8 cellular contexts compared by ENCODE assay signal in genomic region chr1:167715653-167716302, GRCh38. TPM values are rescaled to one million over a fixed set of nuclear protein-coding genes. Genes with fewer than 3 reads are reported as not detected.
A peak's percentile ranks its signal among the peaks of the same experiment; 100 is the strongest.
DNase-seq lines count a peak whose midpoint lies in the region; ATAC-seq and TF ChIP-seq lines count a peak whose summit lies in the region.

No MANE protein-coding gene starts in this region.

- H3K4me1 ChIP-seq in Caco-2 (peaks cover 38% of the 10 kb centered on the region), HAP-1 (peaks cover 8% of the 10 kb centered on the region), stomach smooth muscle (ENCODE audit: control insufficient read depth, insufficient read depth, low read length) (peaks cover 8% of the 10 kb centered on the region)

- DNase-seq in Caco-2 = no peak
- DNase-seq in HAP-1 (ENCODE audit: low spot score in 2 of 2) = peak in 1 of 2 experiments; percentile 34
- no peak for DNase-seq in activated CD8-positive, alpha-beta T cell treated with anti-CD3 and anti-CD28 coated beads, Interleukin-2, amount 10 ng/mL, durations not matched to agents 7 days and 5 days
- no peak for DNase-seq in A172 (ENCODE audit: low spot score)
- no peak for DNase-seq in activated CD4-positive, alpha-beta T cell treated with anti-CD3 and anti-CD28 coated beads for 1 hour

- H3K27me3 Mint-ChIP-seq in Caco-2 (ENCODE audit: insufficient read depth, unreplicated experiment) = peaks cover 8% of the 10 kb centered on the region
- peaks cover 11% of the 10 kb centered on the region for H3K27me3 Mint-ChIP-seq in activated CD8-positive, alpha-beta T cell treated with anti-CD3 and anti-CD28 coated beads, Interleukin-2, amount 10 ng/mL, durations not matched to agents 7 days and 5 days (ENCODE audit: low read depth)

- CTCF ChIA-PET in Caco-2 (lab: Charles Lee) = interaction anchor here (0.7 to 1.0 kb wide), 7 partner anchors 8 to 445 kb away, joined by 3 to 7 read pairs (median 3); no protein-coding TSS in a partner anchor
- CTCF ChIA-PET in activated CD8-positive, alpha-beta T cell treated with anti-CD3 and anti-CD28 coated beads, Interleukin-2, amount 10 ng/mL, durations not matched to agents 7 days and 5 days (lab: Charles Lee) = interaction anchor here (0.9 to 5.3 kb wide), 25 partner anchors 8 to 511 kb away, joined by 3 to 35 read pairs (median 5); partner anchors contain the start of gene MPC2

- intact Hi-C loops in Caco-2 (cut with micrococcal nuclease; ENCODE audit: unreplicated experiment) = loop anchor here (1.0 to 2.0 kb wide), 3 partner anchors 88 to 221 kb away; partner anchors contain the start of genes DCAF6 and MPC2

- peaks cover 33% of the 10 kb centered on the region for H3K36me3 Mint-ChIP-seq in Caco-2 (ENCODE audit: insufficient read depth, unreplicated experiment)
- peaks cover 7% of the 10 kb centered on the region for H3K36me3 Mint-ChIP-seq in activated CD8-positive, alpha-beta T cell treated with anti-CD3 and anti-CD28 coated beads, Interleukin-2, amount 10 ng/mL, durations not matched to agents 7 days and 5 days (ENCODE audit: low read depth)

- no peaks in the 10 kb centered on the region for H3K9me3 Mint-ChIP-seq in Caco-2 (ENCODE audit: unreplicated experiment)
- no peaks in the 10 kb centered on the region for H3K9me3 Mint-ChIP-seq in activated CD8-positive, alpha-beta T cell treated with anti-CD3 and anti-CD28 coated beads, Interleukin-2, amount 10 ng/mL, durations not matched to agents 7 days and 5 days (ENCODE audit: insufficient read depth)

- no peak overlapping the region for H3K27ac ChIP-seq in stomach smooth muscle (ENCODE audit: low read length)

- TSS peak; percentile 5 for BruUV-seq in Caco-2 (replicated peaks; lab: Mats Ljungman, UMichigan)

- peak overlapping the region; percentile 83 for H3K4me3 Mint-ChIP-seq in Caco-2 (ENCODE audit: unreplicated experiment)
- H3K4me3 Mint-ChIP-seq in activated CD8-positive, alpha-beta T cell treated with anti-CD3 and anti-CD28 coated beads, Interleukin-2, amount 10 ng/mL, durations not matched to agents 7 days and 5 days = peak overlapping the region; percentile 91

- no peaks in the 10 kb centered on the region for H3K36me3 ChIP-seq in Caco-2 (ENCODE audit: control insufficient read depth, insufficient read depth, low read length)
- no peaks in the 10 kb centered on the region for H3K36me3 ChIP-seq in HAP-1 (replicated peaks)
- H3K36me3 ChIP-seq in stomach smooth muscle (ENCODE audit: control insufficient read depth in 2 of 2, insufficient read depth in 2 of 2, low read length in 2 of 2) = no peaks in the 10 kb centered on the region

- H3K4me3 ChIP-seq in Caco-2 (ENCODE audit: low read depth, low read length) (peak overlapping the region; percentile 93), HAP-1 (peak overlapping the region; percentile 83), iPS-18c (ENCODE audit: insufficient read depth, low read depth, low read length) (peak overlapping the region; percentile 52), stomach smooth muscle (ENCODE audit: low read length in 2 of 2) (peak overlapping the region; percentile 81 to 91)

- in situ Hi-C loops in HAP-1 (cut with MboI; ENCODE audit: low sequenced_read_pairs) = no loop called here

- H3K27me3 ChIP-seq in Caco-2 (replicated peaks; ENCODE audit: control insufficient read depth, insufficient read depth, low read length) = no peaks in the 10 kb centered on the region
- H3K27me3 ChIP-seq in HAP-1 (ENCODE audit: low read depth) = no peaks in the 10 kb centered on the region
- no peaks in the 10 kb centered on the region for H3K27me3 ChIP-seq in stomach smooth muscle (ENCODE audit: control insufficient read depth in 1 of 2, insufficient read depth in 2 of 2, low read length in 2 of 2)

- H3K27ac Mint-ChIP-seq in Caco-2 (ENCODE audit: unreplicated experiment) = peak overlapping the region; percentile 98
- peak overlapping the region; percentile 96 for H3K27ac Mint-ChIP-seq in activated CD8-positive, alpha-beta T cell treated with anti-CD3 and anti-CD28 coated beads, Interleukin-2, amount 10 ng/mL, durations not matched to agents 7 days and 5 days

- H3K9ac ChIP-seq in stomach smooth muscle (ENCODE audit: low read length in 2 of 2) = peak overlapping the region; percentile 22 to 63

- POLR2A ChIA-PET in Caco-2 (lab: Charles Lee) = interaction anchor here (1.3 kb wide), 1 partner anchor 220 kb away, joined by 5 read pairs; the partner anchor contains the start of genes DCAF6 and MPC2
- POLR2A ChIA-PET in activated CD8-positive, alpha-beta T cell treated with anti-CD3 and anti-CD28 coated beads, Interleukin-2, amount 10 ng/mL, durations not matched to agents 7 days and 5 days (lab: Charles Lee) = interaction anchor here (1.1 to 2.8 kb wide), 7 partner anchors 11 to 220 kb away, joined by 3 to 15 read pairs (median 5); partner anchors contain the start of genes CD247, DCAF6 and MPC2

- ATAC-seq in activated CD8-positive, alpha-beta T cell treated with anti-CD3 and anti-CD28 coated beads, Interleukin-2, amount 10 ng/mL, durations not matched to agents 7 days and 5 days = no peak
- ATAC-seq in esophagus mucosa = no peak

- H3K9me3 ChIP-seq in Caco-2 (no peaks in the 10 kb centered on the region), HAP-1 (no peaks in the 10 kb centered on the region), iPS-18c (ENCODE audit: control insufficient read depth, insufficient read depth, low read length) (no peaks in the 10 kb centered on the region), stomach smooth muscle (ENCODE audit: control insufficient read depth in 2 of 2, low read length in 2 of 2) (no peaks in the 10 kb centered on the region)

- H3K4me1 Mint-ChIP-seq in Caco-2 (ENCODE audit: low read depth, unreplicated experiment) = peaks cover 35% of the 10 kb centered on the region
- peaks cover 34% of the 10 kb centered on the region for H3K4me1 Mint-ChIP-seq in activated CD8-positive, alpha-beta T cell treated with anti-CD3 and anti-CD28 coated beads, Interleukin-2, amount 10 ng/mL, durations not matched to agents 7 days and 5 days (ENCODE audit: low read depth)

- TF ChIP-seq CTCF in Caco-2 (IDR thresholded peaks at IDR 0.05; ENCODE audit: insufficient read depth in 1 of 2, low read depth in 1 of 2, low read length in 1 of 2, severe bottlenecking in 1 of 2, unreplicated experiment in 1 of 2) = no peak

RNA-seq across cellular contexts. Expression of gene MPZL1, which starts 6.0 kb away (rescaled TPM):
- 273 and 280 TPM in 2 replicates for total RNA-seq in Caco-2 (2022)
- 10 to 100 TPM; 12.5 to 13.6 TPM for total RNA-seq in activated CD8-positive, alpha-beta T cell treated with anti-CD3 and anti-CD28 coated beads, Interleukin-2, amount 10 ng/mL, durations not matched to agents 7 days and 5 days
- 126 and 170 TPM in 2 replicates for total RNA-seq in A172 (2014; rRNA removed; shearing (Covaris generic))
- 97.5 TPM for total RNA-seq in esophagus mucosa
